Comparison of ENCODE assay signal across 20 cellular contexts in genomic region chr2:125870746-125871145, GRCh38.
"Had no signal": no experiment of that assay in that cellular context is flagged by ENCODE, and none has a peak within 500 bp of the region (broad histone marks: within the 10 kb centered on the region; RNA-seq: fewer than 3 reads in every experiment).

No MANE protein-coding gene starts in this region.

- ATAC-seq: foreskin keratinocyte; gastroesophageal sphincter; heart left ventricle; left cardiac atrium; left lung; left ventricle myocardium superior; lower lobe of right lung; mucosa of descending colon; naive thymus-derived CD8-positive, alpha-beta T cell had no signal

- H3K36me3 ChIP-seq: esophagus muscularis mucosa, gastroesophageal sphincter, heart left ventricle, left lung, lower lobe of right lung had no signal

- H3K9me3 ChIP-seq: esophagus muscularis mucosa, gastroesophageal sphincter, lower lobe of right lung, mucosa of descending colon had no signal

- H3K4me2 ChIP-seq: hepatocyte had no signal

- H3K27ac ChIP-seq: coronary artery, dorsolateral prefrontal cortex, esophagus muscularis mucosa, foreskin keratinocyte, gastroesophageal sphincter, heart left ventricle, hepatocyte, left lung, lower lobe of right lung had no signal

- H3K27me3 ChIP-seq: dorsolateral prefrontal cortex, esophagus muscularis mucosa, foreskin keratinocyte, gastroesophageal sphincter, heart left ventricle, hepatocyte, left lung had no signal

- DNase-seq: dermis blood vessel endothelial cell; dorsolateral prefrontal cortex; effector CD4-positive, alpha-beta T cell; effector memory CD4-positive, alpha-beta T cell; foreskin keratinocyte; heart left ventricle; hypothalamus; immature natural killer cell; left cardiac atrium; left lung; left ventricle myocardium superior; lower lobe of right lung; mesenchymal stem cell; mucosa of descending colon; naive B cell; naive thymus-derived CD8-positive, alpha-beta T cell had no signal

- H3K4me3 ChIP-seq: coronary artery, dorsolateral prefrontal cortex, esophagus muscularis mucosa, gastroesophageal sphincter, heart left ventricle, hepatocyte, left lung, lower lobe of right lung, mucosa of descending colon had no signal

- H3K79me2 ChIP-seq: hepatocyte had no signal

- H2AFZ ChIP-seq: hepatocyte had no signal

- H3K4me1 ChIP-seq: esophagus muscularis mucosa, foreskin keratinocyte, gastroesophageal sphincter, heart left ventricle, left lung, lower lobe of right lung had no signal
